ENCODE assay signal across 9 cellular contexts in genomic region chr5:177300971-177301370, GRCh38. TPM values are rescaled to one million over a fixed set of nuclear protein-coding genes. Genes with fewer than 3 reads are reported as not detected.
DNase-seq lines count a peak whose midpoint lies in the region; ATAC-seq, FAIRE-seq and TF ChIP-seq lines count a peak whose summit lies in the region.
"Had no signal": no experiment of that assay in that cellular context is flagged by ENCODE, and none has a peak within 500 bp of the region (broad histone marks: within the 10 kb centered on the region; RNA-seq: fewer than 3 reads in every experiment).

No MANE protein-coding gene starts in this region.

- H3K27me3 ChIP-seq in keratinocyte (ENCODE audit: control insufficient read depth, extremely low read depth, insufficient read depth, low read length) = no peaks in the 10 kb centered on the region

- H3K9me2 ChIP-seq in OCI-LY7 (ENCODE audit: insufficient read depth, low read length) = no peaks in the 10 kb centered on the region

- dilution Hi-C loops in keratinocyte (cut with MboI; ENCODE audit: extremely low pct_ligation_motif_present, low sequenced_read_pairs) = no loop called here

- H3K79me2 ChIP-seq in OCI-LY7 (ENCODE audit: insufficient read depth, low read depth, low read length) = peaks cover 39% of the 10 kb centered on the region
- H3K79me2 ChIP-seq in keratinocyte (ENCODE audit: control insufficient read depth, insufficient read depth, low read length) = peaks cover 21% of the 10 kb centered on the region

- H4K20me1 ChIP-seq in OCI-LY7 (ENCODE audit: insufficient read depth, low read length) (peaks cover 12% of the 10 kb centered on the region), keratinocyte (ENCODE audit: control insufficient read depth, extremely low read depth, insufficient read depth, low read length) (peaks cover 8% of the 10 kb centered on the region)

- peaks cover 67% of the 10 kb centered on the region for H3K36me3 ChIP-seq in OCI-LY7 (ENCODE audit: insufficient read depth, low read length)
- H3K36me3 ChIP-seq in keratinocyte (ENCODE audit: control insufficient read depth in 2 of 2, extremely low read depth in 1 of 2, insufficient read depth in 2 of 2, low read length in 2 of 2) = peaks cover 3 to 23% of the 10 kb centered on the region in 2 experiments

- H3K9ac ChIP-seq in keratinocyte (ENCODE audit: control insufficient read depth, extremely low read depth, insufficient read depth, low read length) = peak overlapping the region; percentile 51

- POLR2A ChIA-PET in OCI-LY7 (lab: Charles Lee) = interaction anchor here (1.0 to 1.3 kb wide), 4 partner anchors 9 to 175 kb away, joined by 3 to 6 read pairs (median 4); no protein-coding TSS in a partner anchor

- H3K4me2 ChIP-seq in OCI-LY7 (ENCODE audit: low read length) (peak overlapping the region; percentile 93), keratinocyte (ENCODE audit: control insufficient read depth, extremely low read depth, insufficient read depth, low read depth, low read length) (peak overlapping the region; percentile 29)

- H3K4me1 ChIP-seq in OCI-LY7 (ENCODE audit: insufficient read depth, low read length, poor library complexity, severe bottlenecking) (peaks cover 59% of the 10 kb centered on the region), keratinocyte (ENCODE audit: control insufficient read depth, extremely low read depth, insufficient read depth, low read length) (peaks cover 44% of the 10 kb centered on the region)

- BruUV-seq in OCI-LY7 (replicated peaks; lab: Mats Ljungman, UMichigan) = no TSS peak

- no peak for FAIRE-seq in keratinocyte (lab: Jason Lieb, UNC)
- FAIRE-seq: HTR-8/SVneo had no signal

- no peak for TF ChIP-seq CTCF in 22Rv1 (IDR thresholded peaks at IDR 0.05)
- TF ChIP-seq CTCF in OCI-LY7 (conservative IDR thresholded peaks at IDR 0.05; ENCODE audit: low read length) = no peak
- no peak for TF ChIP-seq CTCF in keratinocyte (optimal IDR thresholded peaks at IDR 0.05 in 1 of 3, IDR thresholded peaks at IDR 0.05 in 1 of 3, conservative IDR thresholded peaks at IDR 0.05 in 1 of 3; ENCODE audit: extremely low read depth in 1 of 3, insufficient read depth in 2 of 3, low read length in 3 of 3)

- ATAC-seq in HG03520 (IDR thresholded peaks at IDR 0.05; ENCODE audit: unreplicated experiment) (no peak), HG02759 (IDR thresholded peaks at IDR 0.05; ENCODE audit: unreplicated experiment) (no peak)
- ATAC-seq: Panc1 had no signal

- intact Hi-C loops in OCI-LY7 (cut with micrococcal nuclease; ENCODE audit: unreplicated experiment) = loop anchor here (5.0 to 10.0 kb wide), 3 partner anchors 124 to 654 kb away; partner anchors contain the start of gene TSPAN17

- H2AFZ ChIP-seq in OCI-LY7 (ENCODE audit: low read length) (no peak overlapping the region), keratinocyte (ENCODE audit: control insufficient read depth, low read length) (no peak overlapping the region)

- H3K4me3 ChIP-seq in OCI-LY7 (ENCODE audit: low read depth, low read length, poor library complexity, severe bottlenecking) (peak overlapping the region; percentile 48), keratinocyte (ENCODE audit: control insufficient read depth in 2 of 3, extremely low read depth in 1 of 3, insufficient read depth in 2 of 3, low read depth in 1 of 3, low read length in 3 of 3) (no peak overlapping the region)
- H3K4me3 ChIP-seq: lung had no signal

- H3K9me3 ChIP-seq in OCI-LY7 (ENCODE audit: low read length) (no peaks in the 10 kb centered on the region), keratinocyte (ENCODE audit: control insufficient read depth, low read depth, low read length) (no peaks in the 10 kb centered on the region)

- DNase-seq in OCI-LY7 (ENCODE audit: low spot score) (no peak), keratinocyte (ENCODE audit: low read depth, low spot score) (no peak), DMS114 treated with DMSO at 0.1 percent for 48 hours (lab: John Stamatoyannopoulos, UW; ENCODE audit: unreplicated experiment) (no peak)

- peak overlapping the region; percentile 85 for H3K27ac ChIP-seq in 22Rv1
- H3K27ac ChIP-seq in OCI-LY7 (ENCODE audit: low read depth, low read length, poor library complexity, severe bottlenecking) = peak overlapping the region; percentile 73
- peak overlapping the region; percentile 72 for H3K27ac ChIP-seq in keratinocyte (ENCODE audit: control insufficient read depth, insufficient read depth, low read length)

- CTCF ChIA-PET in OCI-LY7 (lab: Charles Lee; ENCODE audit: unreplicated experiment) = interaction anchor here (0.9 to 1.4 kb wide), 2 partner anchors 10 to 187 kb away, joined by 3 to 6 read pairs; no protein-coding TSS in a partner anchor

- H3K9me1 ChIP-seq in keratinocyte (ENCODE audit: control insufficient read depth, extremely low read depth, insufficient read depth, low read length) = peaks cover 10% of the 10 kb centered on the region

RNA-seq across cellular contexts. Expression of gene RAB24, which starts 2.5 kb away (rescaled TPM):
- total RNA-seq in OCI-LY7 (2014; rRNA removed; shearing (Covaris generic)) = 25.8 and 43.1 TPM in 2 replicates
- total RNA-seq in OCI-LY7 (2022) = 31.3 and 36.1 TPM in 2 replicates
- polyA plus RNA-seq in keratinocyte = 20.0 to 40.1 TPM (median 22.4 TPM) in 3 replicates
- 20.6 TPM for polyA plus RNA-seq in keratinocyte (2011; ENCODE audit: low read depth)
- 10.6 and 16.5 TPM in 2 replicates for polyA plus RNA-seq in keratinocyte (2011; cell fraction: cytosol; rRNA removed)
- 68.5 and 68.8 TPM in 2 replicates for polyA plus RNA-seq in keratinocyte (2011; cell fraction: nucleus; rRNA removed)
- 15.0 and 31.1 TPM in 2 replicates for polyA plus RNA-seq in keratinocyte (2012; ENCODE audit: low replicate concordance)
- 2.8 to 7.8 TPM (median 5.0 TPM) in 3 replicates for polyA minus RNA-seq in keratinocyte
- 8.8 TPM for polyA minus RNA-seq in keratinocyte (2011; cell fraction: cytosol; rRNA and poly(A)+ RNA removed)
- polyA minus RNA-seq in keratinocyte (2011; cell fraction: nucleus; rRNA and poly(A)+ RNA removed) = 8.5 and 11.3 TPM in 2 replicates

RNA-seq across cellular contexts. Expression of gene PRELID1, which starts 2.6 kb away (rescaled TPM):
- total RNA-seq in OCI-LY7 (2014; rRNA removed; shearing (Covaris generic)) = 217 and 249 TPM in 2 replicates
- 203 and 232 TPM in 2 replicates for total RNA-seq in OCI-LY7 (2022)
- 245 to 280 TPM (median 248 TPM) in 3 replicates for polyA plus RNA-seq in keratinocyte
- polyA plus RNA-seq in keratinocyte (2011; ENCODE audit: low read depth) = 267 TPM
- 239 and 268 TPM in 2 replicates for polyA plus RNA-seq in keratinocyte (2011; cell fraction: cytosol; rRNA removed)
- 78.9 and 81.4 TPM in 2 replicates for polyA plus RNA-seq in keratinocyte (2011; cell fraction: nucleus; rRNA removed)
- 133 and 194 TPM in 2 replicates for polyA plus RNA-seq in keratinocyte (2012; ENCODE audit: low replicate concordance)
- 138 to 146 TPM (median 141 TPM) in 3 replicates for polyA minus RNA-seq in keratinocyte
- 170 TPM for polyA minus RNA-seq in keratinocyte (2011; cell fraction: cytosol; rRNA and poly(A)+ RNA removed)
- polyA minus RNA-seq in keratinocyte (2011; cell fraction: nucleus; rRNA and poly(A)+ RNA removed) = 29.3 and 33.7 TPM in 2 replicates

RNA-seq across cellular contexts. Expression of gene MXD3, which starts 10.7 kb away (rescaled TPM):
- 109 and 130 TPM in 2 replicates for total RNA-seq in OCI-LY7 (2014; rRNA removed; shearing (Covaris generic))
- total RNA-seq in OCI-LY7 (2022) = 81.3 and 105 TPM in 2 replicates
- 0.69 to 1.2 TPM (median 0.97 TPM) in 3 replicates for polyA plus RNA-seq in keratinocyte
- 1.1 TPM for polyA plus RNA-seq in keratinocyte (2011; ENCODE audit: low read depth)
- 0.10 and 0.26 TPM in 2 replicates for polyA plus RNA-seq in keratinocyte (2011; cell fraction: cytosol; rRNA removed)
- polyA plus RNA-seq in keratinocyte (2011; cell fraction: nucleus; rRNA removed) = 2.9 and 6.7 TPM in 2 replicates
- polyA plus RNA-seq in keratinocyte (2012; ENCODE audit: low replicate concordance) = 1.3 and 2.7 TPM in 2 replicates
- polyA minus RNA-seq in keratinocyte = 1.0 to 1.2 TPM (median 1.1 TPM) in 3 replicates
- polyA minus RNA-seq in keratinocyte (2011; cell fraction: cytosol; rRNA and poly(A)+ RNA removed) = 2.1 TPM
- 1.7 and 2.6 TPM in 2 replicates for polyA minus RNA-seq in keratinocyte (2011; cell fraction: nucleus; rRNA and poly(A)+ RNA removed)

RNA-seq across cellular contexts. Expression of gene LMAN2, which starts 50.5 kb away (rescaled TPM):
- 144 and 151 TPM in 2 replicates for total RNA-seq in OCI-LY7 (2014; rRNA removed; shearing (Covaris generic))
- total RNA-seq in OCI-LY7 (2022) = 103 and 116 TPM in 2 replicates
- 105 to 147 TPM (median 146 TPM) in 3 replicates for polyA plus RNA-seq in keratinocyte
- polyA plus RNA-seq in keratinocyte (2011; ENCODE audit: low read depth) = 123 TPM
- 97.8 and 116 TPM in 2 replicates for polyA plus RNA-seq in keratinocyte (2011; cell fraction: cytosol; rRNA removed)
- polyA plus RNA-seq in keratinocyte (2011; cell fraction: nucleus; rRNA removed) = 203 and 245 TPM in 2 replicates
- polyA plus RNA-seq in keratinocyte (2012; ENCODE audit: low replicate concordance) = 87.3 and 153 TPM in 2 replicates
- polyA minus RNA-seq in keratinocyte = 165 to 210 TPM (median 166 TPM) in 3 replicates
- polyA minus RNA-seq in keratinocyte (2011; cell fraction: cytosol; rRNA and poly(A)+ RNA removed) = 248 TPM
- 118 and 135 TPM in 2 replicates for polyA minus RNA-seq in keratinocyte (2011; cell fraction: nucleus; rRNA and poly(A)+ RNA removed)

RNA-seq across cellular contexts. Expression of gene RGS14, which starts 56.8 kb away (rescaled TPM):
- 33.0 and 43.3 TPM in 2 replicates for total RNA-seq in OCI-LY7 (2014; rRNA removed; shearing (Covaris generic))
- total RNA-seq in OCI-LY7 (2022) = 41.7 and 46.3 TPM in 2 replicates
- 8.6 to 10.6 TPM (median 9.3 TPM) in 3 replicates for polyA plus RNA-seq in keratinocyte
- polyA plus RNA-seq in keratinocyte (2011; ENCODE audit: low read depth) = 1.1 TPM
- polyA plus RNA-seq in keratinocyte (2011; cell fraction: cytosol; rRNA removed) = 5.3 and 14.2 TPM in 2 replicates
- polyA plus RNA-seq in keratinocyte (2011; cell fraction: nucleus; rRNA removed) = 12.9 and 17.9 TPM in 2 replicates
- 3.5 and 10.1 TPM in 2 replicates for polyA plus RNA-seq in keratinocyte (2012; ENCODE audit: low replicate concordance)
- polyA minus RNA-seq in keratinocyte = 3.4 to 13.1 TPM (median 5.4 TPM) in 3 replicates
- 10.2 TPM for polyA minus RNA-seq in keratinocyte (2011; cell fraction: cytosol; rRNA and poly(A)+ RNA removed)
- 4.0 and 5.9 TPM in 2 replicates for polyA minus RNA-seq in keratinocyte (2011; cell fraction: nucleus; rRNA and poly(A)+ RNA removed)
